ENCODE assay signal across 9 cellular contexts in genomic region chr19:48715681-48716171, GRCh38. TPM values are rescaled to one million over a fixed set of nuclear protein-coding genes. Genes with fewer than 3 reads are reported as not detected.
DNase-seq lines count a peak whose midpoint lies in the region; ATAC-seq and TF ChIP-seq lines count a peak whose summit lies in the region.
"Had no signal": no experiment of that assay in that cellular context is flagged by ENCODE, and none has a peak within 500 bp of the region (broad histone marks: within the 10 kb centered on the region; RNA-seq: fewer than 3 reads in every experiment).

No MANE protein-coding gene starts in this region.

- H3K27me3 ChIP-seq in A673 (replicated peaks; ENCODE audit: insufficient read depth, low read depth, low read length, poor library complexity): no peaks in the 10 kb centered on the region
- H3K27me3 ChIP-seq in GM23338 (ENCODE audit: insufficient read depth): no peaks in the 10 kb centered on the region

- H3K36me3 Mint-ChIP-seq in GM23338 (ENCODE audit: low read depth): peaks cover 7% of the 10 kb centered on the region; the same call in 2 of the 3 replicates
- no peaks in the 10 kb centered on the region for H3K36me3 Mint-ChIP-seq in chondrocyte (ENCODE audit: low read depth)
- no peaks in the 10 kb centered on the region for H3K36me3 Mint-ChIP-seq in naive B cell

- H3K36me3 ChIP-seq in A673 (ENCODE audit: insufficient read depth, low read length, poor library complexity, severe bottlenecking): no peaks in the 10 kb centered on the region
- no peaks in the 10 kb centered on the region for H3K36me3 ChIP-seq in GM23338 (ENCODE audit: insufficient read depth)

- H2AFZ ChIP-seq in GM23338: no peak overlapping the region

- intact Hi-C loops in A673 (cut with micrococcal nuclease; ENCODE audit: unreplicated experiment): no loop called here

- H3K27ac Mint-ChIP-seq in GM23338: no peak overlapping the region
- peak overlapping the region; percentile 57 for H3K27ac Mint-ChIP-seq in chondrocyte (ENCODE audit: unreplicated experiment)
- peak overlapping the region in 3 of 6 donors; percentile 27 to 83 (median 39) for H3K27ac Mint-ChIP-seq in naive B cell

- no peaks in the 10 kb centered on the region for H4K20me1 ChIP-seq in GM23338 (replicated peaks; ENCODE audit: insufficient read depth)

- H3K4me3 ChIP-seq in A673 (ENCODE audit: low read depth, low read length, poor library complexity, severe bottlenecking) (peak overlapping the region; percentile 66), GM23338 (no peak overlapping the region)

- peaks cover 10% of the 10 kb centered on the region; the same call in 1 of the 2 replicates for H3F3A ChIP-seq in GM23338 (replicated peaks; ENCODE audit: low read depth)

- H3K27me3 Mint-ChIP-seq in GM23338 (ENCODE audit: insufficient read depth, low read depth, poor library complexity): peaks cover 29% of the 10 kb centered on the region
- H3K27me3 Mint-ChIP-seq in chondrocyte (ENCODE audit: low read depth): no peaks in the 10 kb centered on the region
- H3K27me3 Mint-ChIP-seq in naive B cell: no peaks in the 10 kb centered on the region

- TF ChIP-seq CTCF in A673 (conservative IDR thresholded peaks at IDR 0.05; ENCODE audit: low read depth, low read length): no peak
- TF ChIP-seq CTCF in GM23338 (conservative IDR thresholded peaks at IDR 0.05; ENCODE audit: low read depth in 2 of 2): no peak
- no peak for TF ChIP-seq CTCF in chondrocyte (IDR thresholded peaks at IDR 0.05)

- peaks cover 33% of the 10 kb centered on the region for H3K4me1 ChIP-seq in A673 (ENCODE audit: insufficient read depth, low read length, poor library complexity, severe bottlenecking)
- H3K4me1 ChIP-seq in GM23338 (ENCODE audit: insufficient read depth): peaks cover 44% of the 10 kb centered on the region

- H3K79me2 ChIP-seq in GM23338 (replicated peaks; ENCODE audit: insufficient read depth): no peaks in the 10 kb centered on the region

- H3K9me3 Mint-ChIP-seq in GM23338: peaks cover 11% of the 10 kb centered on the region; the same call in 2 of the 3 replicates
- H3K9me3 Mint-ChIP-seq in chondrocyte (ENCODE audit: low read depth): no peaks in the 10 kb centered on the region
- no peaks in the 10 kb centered on the region for H3K9me3 Mint-ChIP-seq in naive B cell

- CTCF ChIA-PET in A673 (lab: Charles Lee): interaction anchor here (1.0 to 1.1 kb wide), 2 partner anchors 10 to 23 kb away, joined by 3 read pairs; no protein-coding TSS in a partner anchor

- H3K4me1 Mint-ChIP-seq in GM23338 (peaks cover 44% of the 10 kb centered on the region), chondrocyte (ENCODE audit: low read depth) (peaks cover 43% of the 10 kb centered on the region), naive B cell (peaks cover 20 to 41% (median 36%) of the 10 kb centered on the region in 3 donors)

- no peaks in the 10 kb centered on the region for H3K9me2 ChIP-seq in GM23338 (ENCODE audit: insufficient read depth)

- H3K4me3 Mint-ChIP-seq in GM23338 (peak overlapping the region; percentile 39), chondrocyte (ENCODE audit: unreplicated experiment) (no peak overlapping the region), naive B cell (peak overlapping the region in 6 of 8 donors; percentile 25 to 93 (median 80))

- no peak overlapping the region for H3K4me2 ChIP-seq in GM23338

- no peaks in the 10 kb centered on the region for H3K9me3 ChIP-seq in A673 (ENCODE audit: low read depth, low read length, poor library complexity, severe bottlenecking)

- DNase-seq in A673 (ENCODE audit: low spot score) (no peak), GM23338 (ENCODE audit: low spot score) (peak; percentile 24), chondrocyte (ENCODE audit: low spot score) (no peak), naive B cell (no peak), NOMO-1 treated with dmso at 0.1 percent for 144 hours (lab: John Stamatoyannopoulos, UW; ENCODE audit: unreplicated experiment) (no peak), GF-D8 (lab: John Stamatoyannopoulos, UW) (no peak)

- no TSS peak for BruUV-seq in A673 (replicated peaks; lab: Mats Ljungman, UMichigan)

- POLR2A ChIA-PET in A673 (lab: Charles Lee; ENCODE audit: low non-redundant PET): no interaction called here

- ATAC-seq in GM23338 (no peak), naive B cell (ENCODE audit: low read depth in 2 of 2) (no peak), HG03025 (IDR thresholded peaks at IDR 0.05; ENCODE audit: low FRiP score, unreplicated experiment) (no peak), HG02763 (IDR thresholded peaks at IDR 0.05; ENCODE audit: unreplicated experiment) (no peak)

- H3K27ac ChIP-seq in A673 (ENCODE audit: low read depth, low read length, poor library complexity, severe bottlenecking) (peak overlapping the region; percentile 88), GM23338 (ENCODE audit: low read depth) (no peak overlapping the region)

TF ChIP-seq in GM23338, 12 proteins besides CTCF, POLR2A, EP300 and RAD21 (continues in another document):
- TF ChIP-seq ZNF114 (CRISPR knock-in tag; IDR thresholded peaks at IDR 0.05) (no peak), ZNF331 (CRISPR knock-in tag; IDR thresholded peaks at IDR 0.05; ENCODE audit: low read depth) (no peak), POLR2AphosphoS5 (IDR thresholded peaks at IDR 0.05; ENCODE audit: low read depth) (no peak), NANOG (IDR thresholded peaks at IDR 0.05; ENCODE audit: borderline replicate concordance) (no peak), CREB1 (CRISPR knock-in tag; IDR thresholded peaks at IDR 0.05; ENCODE audit: low read depth) (no peak), REST (IDR thresholded peaks at IDR 0.05; ENCODE audit: unreplicated experiment) (no peak), STAT1 (IDR thresholded peaks at IDR 0.05; ENCODE audit: unreplicated experiment) (no peak), EZH2 (IDR thresholded peaks at IDR 0.05; ENCODE audit: low read depth, unreplicated experiment) (no peak)

RNA-seq across cellular contexts. Expression of gene MAMSTR, which starts 3.8 kb away (rescaled TPM):
- total RNA-seq in A673 (2021) (4.7 and 5.9 TPM in 2 replicates), chondrocyte (1.6 to 2.9 TPM (median 1.7 TPM) in 3 replicates)
- 0.39 and 1.9 TPM in 2 replicates for total RNA-seq in GM23338 (2014; rRNA removed; shearing (Covaris generic))
- polyA plus RNA-seq in GM23338 (2016; fragmentation: Nextera tagmentation; extraction: Ambion mirVana) (2.0 and 2.5 TPM in 2 replicates), naive B cell (ENCODE audit: low read depth in 6 of 6) (under 1 TPM in 5 of 6 donors, not detected in 1; 0.21 to 0.70 (median 0.31) TPM)

RNA-seq across cellular contexts. Expression of gene FUT2, which starts 20.0 kb away (rescaled TPM):
- not detected in 2 replicates for total RNA-seq in A673 (2021)
- 2.2 and 5.6 TPM in 2 replicates for total RNA-seq in GM23338 (2014; rRNA removed; shearing (Covaris generic))
- polyA plus RNA-seq in GM23338 (2016; fragmentation: Nextera tagmentation; extraction: Ambion mirVana): 4.8 and 5.0 TPM in 2 replicates
- not detected in 3 replicates for total RNA-seq in chondrocyte
- under 1 TPM in 3 of 6 donors, not detected in 3; 0.11 to 0.26 (median 0.17) TPM for polyA plus RNA-seq in naive B cell (ENCODE audit: low read depth in 6 of 6)
- total RNA-seq: Daoy had no signal

RNA-seq across cellular contexts. Expression of gene RASIP1, which starts 24.7 kb away (rescaled TPM):
- 3.8 and 5.0 TPM in 2 replicates for total RNA-seq in A673 (2021)
- 14.8 and 18.0 TPM in 2 replicates for total RNA-seq in GM23338 (2014; rRNA removed; shearing (Covaris generic))
- 9.2 and 11.2 TPM in 2 replicates for polyA plus RNA-seq in GM23338 (2016; fragmentation: Nextera tagmentation; extraction: Ambion mirVana)
- 0.31 to 1.00 TPM (median 0.62 TPM) in 3 replicates for total RNA-seq in chondrocyte
- polyA plus RNA-seq in naive B cell (ENCODE audit: low read depth in 6 of 6): under 1 TPM in 1 of 6 donors, not detected in 5; 0.48 TPM

RNA-seq across cellular contexts. Expression of gene IZUMO1, which starts 31.0 kb away (rescaled TPM):
- total RNA-seq in A673 (2021) (not detected in 2 replicates), chondrocyte (not detected in 3 replicates)
- 1.7 and 3.5 TPM in 2 replicates for total RNA-seq in GM23338 (2014; rRNA removed; shearing (Covaris generic))
- polyA plus RNA-seq in GM23338 (2016; fragmentation: Nextera tagmentation; extraction: Ambion mirVana) (1.2 and 1.3 TPM in 2 replicates), naive B cell (ENCODE audit: low read depth in 6 of 6) (not detected)
- total RNA-seq: Daoy had no signal

RNA-seq across cellular contexts. Expression of gene FUT1, which starts 36.7 kb away (rescaled TPM):
- total RNA-seq in A673 (2021): 0.06 and 0.15 TPM in 2 replicates
- 20.3 and 20.8 TPM in 2 replicates for total RNA-seq in GM23338 (2014; rRNA removed; shearing (Covaris generic))
- 4.4 and 4.7 TPM in 2 replicates for polyA plus RNA-seq in GM23338 (2016; fragmentation: Nextera tagmentation; extraction: Ambion mirVana)
- 0.44 to 0.52 TPM in 2 of 3 replicates, not detected in the other for total RNA-seq in chondrocyte
- polyA plus RNA-seq in naive B cell (ENCODE audit: low read depth in 6 of 6): not detected
- total RNA-seq: Daoy had no signal
